Comparison of ENCODE assay signal across 9 cellular contexts in genomic region chr13:26051231-26052135, GRCh38. TPM values are rescaled to one million over a fixed set of nuclear protein-coding genes. Genes with fewer than 3 reads are reported as not detected.
A peak's percentile ranks its signal among the peaks of the same experiment; 100 is the strongest.
DNase-seq lines count a peak whose midpoint lies in the region; ATAC-seq, FAIRE-seq and TF ChIP-seq lines count a peak whose summit lies in the region.
"Had no signal": no experiment of that assay in that cellular context is flagged by ENCODE, and none has a peak within 500 bp of the region (broad histone marks: within the 10 kb centered on the region; RNA-seq: fewer than 3 reads in every experiment).

SHISA2 (minus strand) TSS chr13:26052016; CDS start chr13:26050975, 1,041 bp downstream.

- H3K4me1 ChIP-seq in astrocyte (ENCODE audit: insufficient read depth, low read length) (peaks cover 13% of the 10 kb centered on the region), right cardiac atrium (ENCODE audit: control insufficient read depth, insufficient read depth, low read length) (no peaks in the 10 kb centered on the region)

- 1% methylated on average over 109 of the region's 110 CpGs for WGBS in right cardiac atrium

- H3K4me2 ChIP-seq in astrocyte (ENCODE audit: low read length) = peak within 1 kb of the TSS; percentile 98

- H3K36me3 ChIP-seq in astrocyte (ENCODE audit: insufficient read depth, low read length) = no peaks in the 10 kb centered on the region

- H2AFZ ChIP-seq in astrocyte (ENCODE audit: low read depth, low read length) = peak within 1 kb of the TSS; percentile 90

- no peak within 1 kb of the TSS for H3K27ac Mint-ChIP-seq in astrocyte (ENCODE audit: unreplicated experiment)

- peak within 1 kb of the TSS; percentile 62 for H3K27ac ChIP-seq in astrocyte (ENCODE audit: low read depth, low read length)
- H3K27ac ChIP-seq in right cardiac atrium (ENCODE audit: low read length) = no peak within 1 kb of the TSS

- H3K9me3 Mint-ChIP-seq in astrocyte (ENCODE audit: unreplicated experiment) = no peaks in the 10 kb centered on the region

- no peaks in the 10 kb centered on the region for H3K36me3 Mint-ChIP-seq in astrocyte (ENCODE audit: low read depth, unreplicated experiment)

- H4K20me1 ChIP-seq in astrocyte (ENCODE audit: insufficient read depth, low read length) = peaks cover 3% of the 10 kb centered on the region

- H3K27me3 ChIP-seq in astrocyte (ENCODE audit: insufficient read depth, low read length) = no peaks in the 10 kb centered on the region
- no peaks in the 10 kb centered on the region for H3K27me3 ChIP-seq in right cardiac atrium (ENCODE audit: control insufficient read depth, insufficient read depth)

- peak; percentile 83 for DNase-seq in 8988T
- DNase-seq in HEK293T (ENCODE audit: extremely low spot score) = peak; percentile 70
- DNase-seq in RPMI8226 = peak; percentile 48
- DNase-seq in astrocyte (ENCODE audit: low read depth) = peak; percentile 49
- peak; percentile 55 to 83 (median 71) for DNase-seq in right cardiac atrium
- DNase-seq in pulmonary artery endothelial cell (ENCODE audit: low read depth, low spot score) = no peak
- DNase-seq in OCI-M2 (lab: John Stamatoyannopoulos, UW; ENCODE audit: unreplicated experiment) = no peak

- H3K4me3 ChIP-seq in astrocyte (ENCODE audit: insufficient read depth, low read depth, low read length) (peak within 1 kb of the TSS; percentile 82), right cardiac atrium (ENCODE audit: low read length) (peak within 1 kb of the TSS; percentile 42)

- no peak for TF ChIP-seq CTCF in astrocyte (IDR thresholded peaks at IDR 0.05; ENCODE audit: insufficient read depth, low read depth, low read length)

- POLR2A ChIA-PET in HEK293T (lab: Yijun Ruan, JAX) = interaction anchor here (1.0 to 1.4 kb wide), 3 partner anchors 9 to 150 kb away, joined by 3 read pairs; no protein-coding TSS in a partner anchor

- peaks cover 29% of the 10 kb centered on the region for H3K27me3 Mint-ChIP-seq in astrocyte (ENCODE audit: low read depth, unreplicated experiment)

- peak within 1 kb of the TSS; percentile 89 for H3K9ac ChIP-seq in astrocyte (ENCODE audit: low read length)

- H3K4me1 Mint-ChIP-seq in astrocyte (ENCODE audit: low read depth, unreplicated experiment) = peaks cover 2% of the 10 kb centered on the region

- no peaks in the 10 kb centered on the region for H3K9me3 ChIP-seq in astrocyte (ENCODE audit: insufficient read depth, low read depth, low read length)
- H3K9me3 ChIP-seq in right cardiac atrium (ENCODE audit: control insufficient read depth, low read length) = no peaks in the 10 kb centered on the region

- ATAC-seq in right cardiac atrium (peak; percentile 91), HG02852 (IDR thresholded peaks at IDR 0.05; ENCODE audit: unreplicated experiment) (no peak)

- CTCF ChIA-PET in HEK293T (lab: Yijun Ruan, JAX) = interaction anchor here (0.6 to 1.0 kb wide), 2 partner anchors 11 to 473 kb away, joined by 3 to 5 read pairs; no protein-coding TSS in a partner anchor

- intact Hi-C loops in right cardiac atrium (cut with DNase I) = no loop called here

- peak within 1 kb of the TSS; percentile 58 for H3K4me3 Mint-ChIP-seq in astrocyte (ENCODE audit: unreplicated experiment)

- H3K79me2 ChIP-seq in astrocyte (ENCODE audit: insufficient read depth, low read length) = peaks cover 33% of the 10 kb centered on the region

- no peak for FAIRE-seq in astrocyte (lab: Jason Lieb, UNC)

TF ChIP-seq in HEK293T, 16 proteins besides CTCF, POLR2A, EP300 and RAD21:
- no peak for TF ChIP-seq SUZ12 (IDR thresholded peaks at IDR 0.05)
- TF ChIP-seq NFRKB (IDR thresholded peaks at IDR 0.05) = no peak
- TF ChIP-seq FOXA1 (IDR thresholded peaks at IDR 0.05) = no peak
- no peak for TF ChIP-seq SP1 (IDR thresholded peaks at IDR 0.05)
- no peak for TF ChIP-seq HDGF (IDR thresholded peaks at IDR 0.05; ENCODE audit: borderline replicate concordance)
- TF ChIP-seq TARDBP (IDR thresholded peaks at IDR 0.05) = no peak
- TF ChIP-seq ARNT (IDR thresholded peaks at IDR 0.05) = no peak
- TF ChIP-seq ELF4 (IDR thresholded peaks at IDR 0.05) = no peak

RNA-seq across cellular contexts. Expression of gene SHISA2, which starts in this region (rescaled TPM):
- total RNA-seq in astrocyte = 5.5 and 6.0 TPM in 2 replicates
- under 1 TPM in 3 of 4 donors, not detected in 1; 0.12 to 0.34 (median 0.22) TPM for total RNA-seq in right cardiac atrium
- 0.07 TPM for polyA plus RNA-seq in right cardiac atrium
- total RNA-seq in pulmonary artery endothelial cell = 4.3 and 15.1 TPM in 2 replicates
- polyA plus RNA-seq: liver had no signal

Comparison
In these comparisons a context has a peak if more than half of its experiments do, and no peak if none do; other contexts are left out.
1. Peak in DNase-seq, ATAC-seq and H3K4me3 ChIP-seq in right cardiac atrium; RNA of the gene not detected or under 1 TPM.
2. DNase-seq: peak in 8988T (single experiment), HEK293T (single experiment), RPMI8226 (single experiment) and astrocyte (single experiment); none in pulmonary artery endothelial cell (single experiment) and OCI-M2 (single experiment).